8 cellular contexts compared by ENCODE assay signal in genomic region chr3:168095611-168096209, GRCh38. TPM values are rescaled to one million over a fixed set of nuclear protein-coding genes. Genes with fewer than 3 reads are reported as not detected.
DNase-seq lines count a peak whose midpoint lies in the region; ATAC-seq and TF ChIP-seq lines count a peak whose summit lies in the region.

TSS of gene GOLIM4 (minus strand) at chr3:168095924. CDS start at chr3:168095285, 639 bp downstream.

- peak within 1 kb of the TSS; percentile 83 to 97 (median 91) for H3K27ac Mint-ChIP-seq in IgD-negative memory B cell
- H3K27ac Mint-ChIP-seq in natural killer cell treated with Interleukin-12 subunit alpha and Interleukin-12 subunit beta and Interleukin-15 and Interleukin-18, amount 100 ng/mL, for 72 hours = peak within 1 kb of the TSS; percentile 79 to 84

- no peaks in the 10 kb centered on the region for H3K9me3 ChIP-seq in PC-9 (ENCODE audit: insufficient read depth, low read depth)

- H3F3A ChIP-seq in PC-9 (ENCODE audit: insufficient read depth, low read depth) = peaks cover 16% of the 10 kb centered on the region; the same call in 1 of the 2 replicates

- no peaks in the 10 kb centered on the region for H3K9me2 ChIP-seq in PC-9 (ENCODE audit: insufficient read depth)

- TF ChIP-seq CTCF in PC-9 (conservative IDR thresholded peaks at IDR 0.05) = 0 out of 2 replicates have a peak, but pooled peaks have one; percentile 18

- H4K20me1 ChIP-seq in PC-9 (ENCODE audit: insufficient read depth) = no peaks in the 10 kb centered on the region

- H3K27ac ChIP-seq in PC-9 (peak within 1 kb of the TSS; percentile 67), substantia nigra (ENCODE audit: low read depth, low read length, poor library complexity, severe bottlenecking) (peak within 1 kb of the TSS; percentile 91)

- DNase-seq in ELF-1 (ENCODE audit: low read depth, low spot score) = peak; percentile 95
- peak; percentile 91 to 99 for DNase-seq in PC-9
- peak; percentile 12 for DNase-seq in activated T-helper 9 cell treated with anti-CD3 and anti-CD28 coated beads, Interleukin-2, amount 50 U/mL, for 16 hours (ENCODE audit: low read depth)
- DNase-seq in fibroblast of the conjunctiva (ENCODE audit: low read depth) = peak; percentile 93
- peak; percentile 96 for DNase-seq in natural killer cell treated with Interleukin-12 subunit alpha and Interleukin-12 subunit beta and Interleukin-15 and Interleukin-18, amount 100 ng/mL, for 72 hours (ENCODE audit: low spot score)
- DNase-seq in substantia nigra (lab: John Stamatoyannopoulos, UW) = peak; percentile 76 to 99 (median 94)

- H3K4me2 ChIP-seq in PC-9 = peak within 1 kb of the TSS; percentile 97

- BruUV-seq in PC-9 (replicated peaks; lab: Mats Ljungman, UMichigan) = no TSS peak

- H2AFZ ChIP-seq in PC-9 = peak within 1 kb of the TSS; percentile 93

- no peaks in the 10 kb centered on the region for H3K9me3 Mint-ChIP-seq in IgD-negative memory B cell
- H3K9me3 Mint-ChIP-seq in natural killer cell treated with Interleukin-12 subunit alpha and Interleukin-12 subunit beta and Interleukin-15 and Interleukin-18, amount 100 ng/mL, for 72 hours = no peaks in the 10 kb centered on the region

- H3K36me3 Mint-ChIP-seq in IgD-negative memory B cell = no peaks in the 10 kb centered on the region
- no peaks in the 10 kb centered on the region for H3K36me3 Mint-ChIP-seq in natural killer cell treated with Interleukin-12 subunit alpha and Interleukin-12 subunit beta and Interleukin-15 and Interleukin-18, amount 100 ng/mL, for 72 hours

- intact Hi-C loops in PC-9 (cut with micrococcal nuclease; ENCODE audit: unreplicated experiment) = loop anchor here (1.0 kb wide), 4 partner anchors 24 to 360 kb away; partner anchors contain the start of gene SERPINI1

- POLR2A ChIA-PET in PC-9 (lab: Charles Lee; ENCODE audit: unreplicated experiment) = interaction anchor here (0.6 kb wide), 1 partner anchor 21 kb away, joined by 3 read pairs; no protein-coding TSS in a partner anchor

- H3K4me3 ChIP-seq in PC-9 = peak within 1 kb of the TSS; percentile 92

- H3K36me3 ChIP-seq in PC-9 (ENCODE audit: low read depth) = no peaks in the 10 kb centered on the region

- peaks cover 35% of the 10 kb centered on the region for H3K4me1 ChIP-seq in PC-9 (replicated peaks; ENCODE audit: insufficient read depth)

- H3K27me3 Mint-ChIP-seq in IgD-negative memory B cell = no peaks in the 10 kb centered on the region
- H3K27me3 Mint-ChIP-seq in natural killer cell treated with Interleukin-12 subunit alpha and Interleukin-12 subunit beta and Interleukin-15 and Interleukin-18, amount 100 ng/mL, for 72 hours = no peaks in the 10 kb centered on the region

- H3K4me1 Mint-ChIP-seq in IgD-negative memory B cell = peaks cover 12 to 17% (median 17%) of the 10 kb centered on the region in 3 donors
- peaks cover 14 to 42% of the 10 kb centered on the region in 2 donors for H3K4me1 Mint-ChIP-seq in natural killer cell treated with Interleukin-12 subunit alpha and Interleukin-12 subunit beta and Interleukin-15 and Interleukin-18, amount 100 ng/mL, for 72 hours (ENCODE audit: low read depth in 2 of 2)

- CTCF ChIA-PET in PC-9 (lab: Charles Lee) = interaction anchor here (1.0 kb wide), 1 partner anchor 48 kb away, joined by 3 read pairs; no protein-coding TSS in a partner anchor

- peak; percentile 86 for ATAC-seq in GM21723 (IDR thresholded peaks at IDR 0.05; ENCODE audit: unreplicated experiment)
- ATAC-seq in natural killer cell treated with Interleukin-12 subunit alpha and Interleukin-12 subunit beta and Interleukin-15 and Interleukin-18, amount 100 ng/mL, for 72 hours = peak; percentile 94 to 95

- H3K79me2 ChIP-seq in PC-9 (ENCODE audit: low read depth) = peaks cover 25% of the 10 kb centered on the region; the same call in 1 of the 2 replicates

- peak within 1 kb of the TSS; percentile 93 to 97 (median 95) for H3K4me3 Mint-ChIP-seq in IgD-negative memory B cell
- peak within 1 kb of the TSS; percentile 88 for H3K4me3 Mint-ChIP-seq in natural killer cell treated with Interleukin-12 subunit alpha and Interleukin-12 subunit beta and Interleukin-15 and Interleukin-18, amount 100 ng/mL, for 72 hours

- H3K27me3 ChIP-seq in PC-9 (ENCODE audit: insufficient read depth, low read depth) = no peaks in the 10 kb centered on the region

RNA-seq across cellular contexts. Expression of gene GOLIM4, which starts in this region (rescaled TPM):
- polyA plus RNA-seq in IgD-negative memory B cell = 2.3 TPM
- 10.9 and 17.5 TPM in 2 replicates for total RNA-seq in PC-9 (2021)
- 10 to 100 TPM; 16.2 to 21.5 TPM for total RNA-seq in natural killer cell treated with Interleukin-12 subunit alpha and Interleukin-12 subunit beta and Interleukin-15 and Interleukin-18, amount 100 ng/mL, for 72 hours

Comparison
In these comparisons a context has a peak if more than half of its experiments do, and no peak if none do; other contexts are left out.
1. Peak in every context shown above with its lines: DNase-seq, ATAC-seq, H3K4me3 ChIP-seq and H3K27ac ChIP-seq.
2. DNase-seq: peak in every context shown above with its lines; median percentile 96 in natural killer cell treated with Interleukin-12 subunit alpha and Interleukin-12 subunit beta and Interleukin-15 and Interleukin-18, amount 100 ng/mL, for 72 hours; 95 in ELF-1; 95 in PC-9; 94 in substantia nigra; 93 in fibroblast of the conjunctiva; 12 in activated T-helper 9 cell treated with anti-CD3 and anti-CD28 coated beads, Interleukin-2, amount 50 U/mL, for 16 hours.